ENCODE assay signal across 20 cellular contexts in the genomic region with DNA sequence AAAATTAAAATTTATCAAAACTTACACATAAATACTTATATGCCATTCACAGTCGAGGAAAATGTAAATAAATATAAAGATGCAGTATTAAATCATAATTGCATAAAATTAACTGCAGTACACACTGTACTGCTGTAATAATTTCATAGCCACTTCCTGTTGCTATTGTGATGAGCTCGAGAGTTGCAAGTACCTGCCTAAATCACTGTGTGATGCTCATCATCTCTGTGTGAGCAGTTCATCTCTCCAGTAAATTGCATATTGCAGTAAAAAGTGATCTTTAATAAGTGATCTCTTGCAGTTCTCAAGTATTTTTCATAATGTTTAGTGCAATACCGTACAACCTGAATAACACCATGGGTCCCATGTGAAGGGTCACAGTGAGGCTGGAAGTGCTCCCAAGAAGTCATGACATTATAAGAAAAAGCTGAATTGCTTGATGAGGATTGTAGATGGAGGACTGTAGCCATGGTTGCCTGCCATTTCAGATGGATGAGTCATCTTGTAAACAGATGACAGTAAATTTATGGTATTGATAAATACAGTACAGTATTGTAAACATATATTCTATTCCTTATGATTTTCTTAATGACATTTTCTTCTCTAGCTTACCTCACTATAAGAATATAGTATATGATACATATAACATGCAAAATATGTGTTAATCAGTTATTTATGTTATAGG. TPM values are rescaled to one million over a fixed set of nuclear protein-coding genes. Genes with fewer than 3 reads are reported as not detected.
"Had no signal": no experiment of that assay in that cellular context is flagged by ENCODE, and none has a peak within 500 bp of the region (broad histone marks: within the 10 kb centered on the region; RNA-seq: fewer than 3 reads in every experiment).

No MANE protein-coding gene starts in this region.

- H3K79me2 ChIP-seq: hepatocyte had no signal

- H3K4me3 ChIP-seq: adrenal gland, cardiac muscle cell, hepatocyte, left lung, psoas muscle, right lobe of liver, smooth muscle cell, transverse colon had no signal

- H3K27me3 ChIP-seq: adrenal gland, cardiac muscle cell, hepatocyte, right lobe of liver, transverse colon had no signal

- H2AFZ ChIP-seq: hepatocyte had no signal

- ATAC-seq: activated T-cell treated with anti-CD3 and anti-CD28 coated beads, Interleukin-2, amount 50 U/mL, for 4 hours; esophagus mucosa; left lung; psoas muscle; right lobe of liver; stimulated activated naive CD8-positive, alpha-beta T cell treated with anti-CD3 and anti-CD28 coated beads, Interleukin-15, Interleukin-2, amounts not matched to agents 100 U/mL and 50 U/mL, for 24 hours had no signal

- H3K4me2 ChIP-seq: hepatocyte, smooth muscle cell had no signal

- H3K27ac ChIP-seq: adrenal gland, cardiac muscle cell, hepatocyte, left lung, psoas muscle, right lobe of liver, transverse colon had no signal

- H3K36me3 ChIP-seq: adrenal gland, cardiac muscle cell, right lobe of liver, transverse colon had no signal

- FAIRE-seq: colon, endometrium, keratinocyte had no signal

- H3K9me3 ChIP-seq: adrenal gland, left lung, psoas muscle, right lobe of liver, transverse colon had no signal

- DNase-seq: activated CD4-positive, alpha-beta memory T cell treated with anti-CD3 and anti-CD28 coated beads for 36 hours; activated effector memory CD4-positive, alpha-beta T cell treated with anti-CD3 and anti-CD28 coated beads, Interleukin-2, amount 50 U/mL, for 16 hours; activated T-cell treated with anti-CD3 and anti-CD28 coated beads, Interleukin-2, amount 50 U/mL, for 4 hours; left lung; nephron progenitor cell; psoas muscle; right lobe of liver; stimulated activated CD4-positive, alpha-beta T cell treated with anti-CD3 and anti-CD28 coated beads, Interleukin-4, amount 100 ng/mL, for 4 hours; stimulated activated CD8-positive, alpha-beta memory T cell treated with anti-CD3 and anti-CD28 coated beads, Interleukin-4, amount 100 ng/mL, for 48 hours; stimulated activated naive CD8-positive, alpha-beta T cell treated with anti-CD3 and anti-CD28 coated beads, Interleukin-15, Interleukin-2, amounts not matched to agents 100 U/mL and 50 U/mL, for 24 hours; transverse colon had no signal

- H3K4me1 ChIP-seq: adrenal gland, right lobe of liver had no signal

RNA-seq across cellular contexts. Expression of gene SYK, which starts 34.9 kb away (rescaled TPM):
- total RNA-seq: activated CD4-positive, alpha-beta memory T cell treated with anti-CD3 and anti-CD28 coated beads for 36 hours; cardiac muscle cell; osteoblast had no signal
- polyA plus RNA-seq: cardiac muscle cell, smooth muscle cell had no signal
